ENCODE assay signal across 13 cellular contexts in the genomic region with DNA sequence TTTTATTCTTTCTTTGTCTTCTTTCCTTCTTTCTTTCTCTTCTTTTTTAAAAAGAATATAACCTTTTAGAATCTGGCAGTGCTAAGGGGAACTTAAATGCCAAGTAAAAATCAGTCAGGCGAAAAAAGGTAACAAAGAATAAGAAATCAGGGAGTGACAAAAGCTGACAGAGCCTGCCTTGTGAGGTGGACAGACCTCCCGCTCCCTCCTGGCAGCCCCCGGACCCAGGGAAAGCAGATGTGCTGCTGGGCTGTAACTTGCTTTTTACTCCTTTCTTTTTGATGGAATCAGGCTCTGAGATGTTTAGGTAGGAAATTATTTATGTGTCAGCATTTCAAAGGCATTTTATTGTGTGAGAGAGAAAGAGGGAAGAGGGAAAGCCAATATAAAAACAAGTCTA.
"Had no signal": no experiment of that assay in that cellular context is flagged by ENCODE, and none has a peak within 500 bp of the region (broad histone marks: within the 10 kb centered on the region; RNA-seq: fewer than 3 reads in every experiment).

No MANE protein-coding gene starts in this region.

- H3K27me3 Mint-ChIP-seq: activated naive CD4-positive, alpha-beta T cell treated with anti-CD3 and anti-CD28 coated beads, Interleukin-2, amount 50 U/mL, for 24 hours had no signal

- H3K36me3 ChIP-seq: right lobe of liver, transverse colon had no signal

- H3K27ac ChIP-seq: heart left ventricle, psoas muscle, right lobe of liver, transverse colon had no signal

- H3K27ac Mint-ChIP-seq: T-helper 2 cell treated with Interferon-gamma antibody and Interleukin-4, amounts not matched to agents 5 μg/mL and 100 μg/mL, for 36 hours had no signal

- H3K9me3 Mint-ChIP-seq: activated naive CD4-positive, alpha-beta T cell treated with anti-CD3 and anti-CD28 coated beads, Interleukin-2, amount 50 U/mL, for 24 hours; stimulated activated effector memory CD8-positive, alpha-beta T cell treated with anti-CD3 and anti-CD28 coated beads, Interleukin-12 subunit alpha, Interleukin-12 subunit beta, amount 100 ng/mL, for 72 hours; T-helper 2 cell treated with Interferon-gamma antibody and Interleukin-4, amounts not matched to agents 5 μg/mL and 100 μg/mL, for 36 hours had no signal

- ATAC-seq: activated CD4-positive, CD25-positive, alpha-beta regulatory T cell treated with anti-CD3 and anti-CD28 coated beads, Interleukin-2, amount 50 U/mL, for 24 hours; heart left ventricle; psoas muscle; right lobe of liver; stimulated activated effector memory CD8-positive, alpha-beta T cell treated with anti-CD3 and anti-CD28 coated beads, Interleukin-12 subunit alpha, Interleukin-12 subunit beta, amount 100 ng/mL, for 72 hours had no signal

- H3K4me3 Mint-ChIP-seq: activated naive CD4-positive, alpha-beta T cell treated with anti-CD3 and anti-CD28 coated beads, Interleukin-2, amount 50 U/mL, for 24 hours; stimulated activated effector memory CD8-positive, alpha-beta T cell treated with anti-CD3 and anti-CD28 coated beads, Interleukin-12 subunit alpha, Interleukin-12 subunit beta, amount 100 ng/mL, for 72 hours; T-helper 2 cell treated with Interferon-gamma antibody and Interleukin-4, amounts not matched to agents 5 μg/mL and 100 μg/mL, for 36 hours had no signal

- H3K27me3 ChIP-seq: heart left ventricle, right lobe of liver, transverse colon had no signal

- H3K4me3 ChIP-seq: heart left ventricle, psoas muscle, right lobe of liver, transverse colon had no signal

- H3K9me3 ChIP-seq: heart left ventricle, psoas muscle, right lobe of liver, transverse colon had no signal

- DNase-seq: activated CD8-positive, alpha-beta memory T cell treated with anti-CD3 and anti-CD28 coated beads, Interleukin-2, amount 50 U/mL, for 4 hours; anterior cingulate cortex; foreskin melanocyte; heart left ventricle; kidney; left ventricle myocardium superior; psoas muscle; right lobe of liver; transverse colon had no signal

- H3K4me1 ChIP-seq: heart left ventricle, psoas muscle, right lobe of liver, transverse colon had no signal
